8 cellular contexts compared by ENCODE assay signal in the genomic region with DNA sequence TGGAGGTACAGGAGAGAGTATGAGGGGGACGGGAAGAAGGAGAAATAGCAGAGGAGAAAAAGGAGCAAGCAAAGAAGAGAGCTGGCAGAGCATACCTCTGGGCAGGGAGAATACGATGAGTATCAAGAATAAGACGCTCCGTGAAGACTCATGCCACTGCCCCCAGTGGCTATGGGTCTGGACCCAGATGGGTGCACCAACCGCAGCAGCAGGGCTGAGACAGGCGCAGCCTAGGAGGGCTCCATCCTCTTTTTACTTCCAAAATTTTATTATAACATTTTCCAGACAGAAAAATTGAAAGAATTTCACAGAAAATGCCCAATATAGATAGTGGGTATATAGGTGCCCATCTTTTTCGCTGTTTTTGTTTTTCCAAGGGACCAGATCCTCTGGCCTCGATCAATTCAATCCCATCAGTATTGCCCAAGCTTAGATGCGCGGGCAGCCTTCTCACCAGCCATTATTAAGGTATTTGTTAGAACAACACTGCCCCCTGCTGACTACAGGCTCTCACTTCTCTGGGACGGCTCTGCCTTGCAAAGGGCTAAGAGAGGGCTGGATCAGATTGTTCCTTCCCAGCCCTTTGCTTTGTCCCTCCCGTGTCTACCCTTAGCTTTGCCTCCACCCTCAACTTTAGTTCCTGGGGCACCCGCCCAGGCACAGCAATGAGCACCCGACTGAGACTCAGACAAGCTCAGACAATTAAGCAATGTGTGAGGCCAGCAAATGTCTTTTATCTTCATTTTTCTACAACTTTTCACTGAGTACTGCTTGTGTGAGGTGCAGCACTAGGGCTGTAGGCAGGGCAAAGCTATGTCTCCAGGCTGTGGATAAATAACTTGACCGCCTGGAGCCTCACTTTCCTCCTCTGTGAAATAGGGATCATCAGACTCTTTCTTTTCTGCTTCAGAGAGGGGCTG. TPM values are rescaled to one million over a fixed set of nuclear protein-coding genes. Genes with fewer than 3 reads are reported as not detected.
A peak's percentile ranks its signal among the peaks of the same experiment; 100 is the strongest.
DNase-seq lines count a peak whose midpoint lies in the region; ATAC-seq and TF ChIP-seq lines count a peak whose summit lies in the region.

No MANE protein-coding gene starts in this region.

- peaks cover 5% of the 10 kb centered on the region for H3K27me3 ChIP-seq in colonic mucosa
- H3K27me3 ChIP-seq in right lobe of liver: no peaks in the 10 kb centered on the region

- WGBS in right lobe of liver (ENCODE audit: insufficient coverage, low coverage, low lambda C conversion rate, missing lambda C conversion rate): 16% methylated on average over 13 of the region's 15 CpGs

- DNase-seq in AG20443 (ENCODE audit: low spot score) (peak; percentile 84), NCI-H345 (lab: John Stamatoyannopoulos, UW) (peak; percentile 86), colonic mucosa (peak; percentile 83), right lobe of liver (peak; percentile 75 to 86 (median 76))
- peak; percentile 68 to 76 for DNase-seq in activated CD4-positive, alpha-beta T cell treated with anti-CD3 and anti-CD28 coated beads for 24 hours (ENCODE audit: low read depth in 2 of 2)
- DNase-seq in stimulated activated CD4-positive, alpha-beta T cell treated with anti-CD3 and anti-CD28 coated beads, TNF-alpha, amount 100 ng/mL, for 4 hours (ENCODE audit: low read depth in 3 of 3): peak; percentile 37 to 54 (median 45)

- H3K9ac ChIP-seq in colonic mucosa (ENCODE audit: low read depth in 2 of 2, low read length in 2 of 2): no peak overlapping the region

- intact Hi-C loops in colonic mucosa (cut with DNase I): no loop called here
- intact Hi-C loops in right lobe of liver (cut with DNase I): no loop called here

- H3K4me1 ChIP-seq in colonic mucosa (no peaks in the 10 kb centered on the region), right lobe of liver (no peaks in the 10 kb centered on the region)

- no peak for TF ChIP-seq POLR2A in right lobe of liver (IDR thresholded peaks at IDR 0.05)

- ATAC-seq in GM19035 (IDR thresholded peaks at IDR 0.05; ENCODE audit: unreplicated experiment): peak; percentile 84
- ATAC-seq in HG03175 (IDR thresholded peaks at IDR 0.05; ENCODE audit: unreplicated experiment): peak; percentile 92
- peak; percentile 94 to 98 (median 96) for ATAC-seq in right lobe of liver

- H3K27ac ChIP-seq in colonic mucosa (no peak overlapping the region), right lobe of liver (no peak overlapping the region)

- H3K9me3 ChIP-seq in colonic mucosa: no peaks in the 10 kb centered on the region
- no peaks in the 10 kb centered on the region for H3K9me3 ChIP-seq in right lobe of liver

- H3K36me3 ChIP-seq in colonic mucosa (no peaks in the 10 kb centered on the region), right lobe of liver (no peaks in the 10 kb centered on the region)

- TF ChIP-seq CTCF in colonic mucosa (IDR thresholded peaks at IDR 0.05) (peak; percentile 56), right lobe of liver (IDR thresholded peaks at IDR 0.05) (peak; percentile 74 to 86 (median 80))

- H3K4me3 ChIP-seq in colonic mucosa (no peak overlapping the region), right lobe of liver (no peak overlapping the region)

RNA-seq across cellular contexts. Expression of a gene that starts 17.5 kb away (rescaled TPM):
- total RNA-seq in colonic mucosa (under 1 TPM in 1 of 2 donors, not detected in 1; 0.21 TPM), right lobe of liver (under 1 TPM in 4 of 6 experiments, not detected in 2; 0.17 to 0.80 (median 0.37) TPM)
